25 cellular contexts compared by ENCODE assay signal in genomic region chr1:216207154-216207553, GRCh38.
DNase-seq lines count a peak whose midpoint lies in the region; ATAC-seq, FAIRE-seq and TF ChIP-seq lines count a peak whose summit lies in the region.
"Had no signal": no experiment of that assay in that cellular context is flagged by ENCODE, and none has a peak within 500 bp of the region (broad histone marks: within the 10 kb centered on the region; RNA-seq: fewer than 3 reads in every experiment).

No MANE protein-coding gene starts in this region.

- TF ChIP-seq POLR2A in right lobe of liver (IDR thresholded peaks at IDR 0.05) = no peak

- peak; percentile 94 for ATAC-seq in left lobe of liver
- ATAC-seq in right lobe of liver = peak; percentile 89 to 99 (median 96)
- ATAC-seq in lower lobe of right lung = no peak
- no peak for ATAC-seq in GM19035 (IDR thresholded peaks at IDR 0.05; ENCODE audit: unreplicated experiment)
- ATAC-seq: A549 had no signal

- H3K4me1 ChIP-seq in right lobe of liver (peaks cover 0 to 11% (median 3%) of the 10 kb centered on the region in 4 donors), small intestine (ENCODE audit: control insufficient read depth in 2 of 2, insufficient read depth in 1 of 2, low read depth in 1 of 2, low read length in 1 of 2) (no peaks in the 10 kb centered on the region), lower lobe of right lung (no peaks in the 10 kb centered on the region), colonic mucosa (no peaks in the 10 kb centered on the region)
- H3K4me1 ChIP-seq: A549; BE2C; BLaER1 treated with 17β-estradiol and CSF1 and Interleukin-3, amounts not matched to agents 10 nM and 100 nM had no signal

- TF ChIP-seq CTCF in right lobe of liver (IDR thresholded peaks at IDR 0.05) = no peak
- TF ChIP-seq CTCF in lower lobe of right lung (IDR thresholded peaks at IDR 0.05) = no peak
- no peak for TF ChIP-seq CTCF in colonic mucosa (IDR thresholded peaks at IDR 0.05)

- 33% methylated on average over 1 of the region's 1 CpG for WGBS in right lobe of liver (ENCODE audit: insufficient coverage, low coverage, low lambda C conversion rate, missing lambda C conversion rate)
- 11 to 60% (median 42%) methylated on average over 1 of the region's 1 CpG for WGBS in small intestine, 3 donors

- H3K27me3 ChIP-seq in right lobe of liver (no peaks in the 10 kb centered on the region), small intestine (ENCODE audit: control insufficient read depth in 2 of 2, insufficient read depth in 2 of 2, low read length in 2 of 2) (no peaks in the 10 kb centered on the region), lower lobe of right lung (ENCODE audit: low read depth) (no peaks in the 10 kb centered on the region), colonic mucosa (no peaks in the 10 kb centered on the region)
- H3K27me3 ChIP-seq: BE2C; BLaER1 treated with 17β-estradiol and CSF1 and Interleukin-3, amounts not matched to agents 10 nM and 100 nM had no signal

- H3K27ac ChIP-seq in right lobe of liver = no peak overlapping the region
- no peak overlapping the region for H3K27ac ChIP-seq in small intestine (ENCODE audit: low read depth in 1 of 2, low read length in 1 of 2)
- H3K27ac ChIP-seq in lower lobe of right lung = no peak overlapping the region
- H3K27ac ChIP-seq in colonic mucosa = no peak overlapping the region
- H3K27ac ChIP-seq: A549; BLaER1 treated with 17β-estradiol and CSF1 and Interleukin-3, amounts not matched to agents 10 nM and 100 nM; GM23248 had no signal

- intact Hi-C loops in right lobe of liver (cut with DNase I) (no loop called here), lower lobe of right lung (cut with DNase I) (no loop called here), colonic mucosa (cut with DNase I) (no loop called here)

- no peak overlapping the region for H3K4me3 ChIP-seq in right lobe of liver
- no peak overlapping the region for H3K4me3 ChIP-seq in small intestine (ENCODE audit: low read depth in 1 of 2, low read length in 2 of 2)
- no peak overlapping the region for H3K4me3 ChIP-seq in lower lobe of right lung
- H3K4me3 ChIP-seq in colonic mucosa = no peak overlapping the region
- H3K4me3 ChIP-seq: A549; BLaER1 treated with 17β-estradiol and CSF1 and Interleukin-3, amounts not matched to agents 10 nM and 100 nM; GM23248 had no signal

- peak; percentile 44 for DNase-seq in HuH-7 (ENCODE audit: low spot score)
- peak; percentile 50 for DNase-seq in left lobe of liver (ENCODE audit: low spot score)
- peak in 1 of 3 donors; percentile 55 for DNase-seq in right lobe of liver
- DNase-seq in small intestine = peak; percentile 17
- DNase-seq in lower lobe of right lung = no peak
- no peak for DNase-seq in colonic mucosa
- DNase-seq: 8988T; ACHN; AML-193; BE2C; CD4-positive, alpha-beta T cell; CD8-positive, alpha-beta memory T cell; DMS53; DMS79 treated with DMSO at 0.1 percent for 48 hours; GF-D8; GM23248; H7; HCEC 1CT had no signal

- FAIRE-seq in small intestine (lab: Jason Lieb, UNC) = no peak
- FAIRE-seq: A549, GM12891, GM18507, GM19239, H1 had no signal

- H3K36me3 ChIP-seq in right lobe of liver (no peaks in the 10 kb centered on the region), small intestine (ENCODE audit: control insufficient read depth in 2 of 2, insufficient read depth in 2 of 2, low read length in 2 of 2) (no peaks in the 10 kb centered on the region), lower lobe of right lung (no peaks in the 10 kb centered on the region), colonic mucosa (no peaks in the 10 kb centered on the region)
- H3K36me3 ChIP-seq: BE2C; BLaER1 treated with 17β-estradiol and CSF1 and Interleukin-3, amounts not matched to agents 10 nM and 100 nM had no signal

- H3K9me3 ChIP-seq in right lobe of liver (no peaks in the 10 kb centered on the region), small intestine (ENCODE audit: control insufficient read depth, low read depth) (no peaks in the 10 kb centered on the region), lower lobe of right lung (no peaks in the 10 kb centered on the region), colonic mucosa (no peaks in the 10 kb centered on the region)
- H3K9me3 ChIP-seq: A549; BE2C; BLaER1 treated with 17β-estradiol and CSF1 and Interleukin-3, amounts not matched to agents 10 nM and 100 nM had no signal

- no peak overlapping the region for H3K9ac ChIP-seq in colonic mucosa (ENCODE audit: low read depth in 2 of 2, low read length in 2 of 2)
- H3K9ac ChIP-seq: BLaER1 treated with 17β-estradiol and CSF1 and Interleukin-3, amounts not matched to agents 10 nM and 100 nM; GM23248 had no signal

Comparison
In these comparisons a context has a peak if more than half of its experiments do, and no peak if none do; other contexts are left out.
1. DNase-seq: peak in HuH-7 (single experiment), left lobe of liver (single experiment) and small intestine (single experiment); none in lower lobe of right lung (single experiment) and colonic mucosa (single experiment).
2. ATAC-seq: peak in left lobe of liver (single experiment) and right lobe of liver (4 of 4); none in lower lobe of right lung (0 of 2) and GM19035 (single experiment).